1 cellular context compared by ENCODE assay signal in genomic region chr4:116870667-116871066, GRCh38.
TF ChIP-seq lines count a peak whose summit lies in the region.

No MANE protein-coding gene starts in this region.

TF ChIP-seq in HCT116, 20 proteins besides CTCF, POLR2A, EP300 and RAD21 (continued from another document):
- TF ChIP-seq EZH2 (IDR thresholded peaks at IDR 0.05): no peak
- no peak for TF ChIP-seq CBX3 (IDR thresholded peaks at IDR 0.05; ENCODE audit: low read depth)
- TF ChIP-seq SIN3A (IDR thresholded peaks at IDR 0.05; ENCODE audit: low read depth): no peak
- TF ChIP-seq YY1 (IDR thresholded peaks at IDR 0.05; ENCODE audit: extremely low read depth, insufficient replicate concordance, low read depth, low read length): no peak
- TF ChIP-seq ELF1 (IDR thresholded peaks at IDR 0.05; ENCODE audit: borderline replicate concordance, low read depth): no peak
- TF ChIP-seq MAX (IDR thresholded peaks at IDR 0.05): no peak
